3 cellular contexts compared by ENCODE assay signal in genomic region chr5:111653408-111653807, GRCh38.
"Had no signal": no experiment of that assay in that cellular context is flagged by ENCODE, and none has a peak within 500 bp of the region (broad histone marks: within the 10 kb centered on the region; RNA-seq: fewer than 3 reads in every experiment).

No MANE protein-coding gene starts in this region.

- H3K4me3 ChIP-seq: GM12878 had no signal

- DNase-seq: GDM1, GF-D8 had no signal

- ATAC-seq: GM12878 had no signal
